In genomic region chr11:65578134-65578533, GRCh38 we compare ENCODE assay signal across 10 cellular contexts. TPM values are rescaled to one million over a fixed set of nuclear protein-coding genes. Genes with fewer than 3 reads are reported as not detected.
DNase-seq lines count a peak whose midpoint lies in the region; ATAC-seq and TF ChIP-seq lines count a peak whose summit lies in the region.
"Had no signal": no experiment of that assay in that cellular context is flagged by ENCODE, and none has a peak within 500 bp of the region (broad histone marks: within the 10 kb centered on the region; RNA-seq: fewer than 3 reads in every experiment).

No MANE protein-coding gene starts in this region.

- DNase-seq in AG09309 (ENCODE audit: low read depth) (no peak), IMR-90 (no peak), neural crest cell (ENCODE audit: low read depth, low spot score) (no peak), NCI-H2107 treated with DMSO at 0.1 percent for 48 hours (lab: John Stamatoyannopoulos, UW; ENCODE audit: unreplicated experiment) (no peak), C1 segment of cervical spinal cord (lab: John Stamatoyannopoulos, UW) (no peak), ureter (ENCODE audit: low spot score) (no peak)
- no peak for DNase-seq in central memory CD8-positive, alpha-beta T cell (ENCODE audit: low spot score in 2 of 2)
- no peak for DNase-seq in activated CD4-positive, CD25-positive, alpha-beta regulatory T cell (lab: John Stamatoyannopoulos, UW)
- DNase-seq: DMS153, NCI-H526 had no signal

- H3K4me2 ChIP-seq in IMR-90 (ENCODE audit: low read depth, low read length), result no peak overlapping the region; the same call in 1 of the 2 replicates

- no peaks in the 10 kb centered on the region for H3K9me3 ChIP-seq in IMR-90 (ENCODE audit: control insufficient read depth, insufficient read depth, low read length)

- H2BK120ac ChIP-seq in IMR-90 (ENCODE audit: low read depth, low read length), result no peak overlapping the region

- peaks cover 29% of the 10 kb centered on the region for H3K4me1 ChIP-seq in IMR-90 (ENCODE audit: control insufficient read depth, insufficient read depth, low read length)

- no peak overlapping the region for H3K56ac ChIP-seq in IMR-90 (ENCODE audit: extremely low read depth, insufficient read depth, low read length)

- POLR2A ChIA-PET in IMR-90 (lab: Charles Lee; ENCODE audit: unreplicated experiment), result no interaction called here

- peaks cover 20 to 51% of the 10 kb centered on the region in 2 experiments; a peak in 3 of 4 replicates for H3K79me1 ChIP-seq in IMR-90 (ENCODE audit: low read depth in 1 of 2, low read length in 2 of 2)

- H3K4me3 Mint-ChIP-seq in central memory CD8-positive, alpha-beta T cell, result peak overlapping the region; percentile 97
- H3K4me3 Mint-ChIP-seq in neural crest cell, result peak overlapping the region; percentile 81

- H4K8ac ChIP-seq in IMR-90 (ENCODE audit: low read depth in 2 of 2, low read length in 2 of 2), result no peak overlapping the region

- no peak overlapping the region for H3K14ac ChIP-seq in IMR-90 (replicated peaks; ENCODE audit: low read depth, low read length)

- H3K9me1 ChIP-seq in IMR-90 (ENCODE audit: insufficient read depth, low read length), result peaks cover 8% of the 10 kb centered on the region

- H3K27ac Mint-ChIP-seq in central memory CD8-positive, alpha-beta T cell (ENCODE audit: low read depth), result peak overlapping the region; percentile 39
- peak overlapping the region; percentile 40 for H3K27ac Mint-ChIP-seq in neural crest cell (ENCODE audit: unreplicated experiment)

- H3K27ac ChIP-seq in IMR-90 (ENCODE audit: insufficient read depth, low read length), result no peak overlapping the region

- no peak overlapping the region for H2AFZ ChIP-seq in IMR-90 (replicated peaks; ENCODE audit: low read length, poor library complexity)

- H3K9ac ChIP-seq in IMR-90 (ENCODE audit: low read depth, low read length), result 0 out of 2 replicates have a peak overlapping the region, but pooled peaks have one; percentile 8

- no peak for TF ChIP-seq RAD21 in IMR-90 (IDR thresholded peaks at IDR 0.05; ENCODE audit: low read length)

- no TSS peak for BruUV-seq in IMR-90 (replicated peaks; lab: Mats Ljungman, UMichigan)

- dilution Hi-C loops in IMR-90 (cut with HindIII; ENCODE audit: low sequenced_read_pairs, unreplicated experiment), result no loop called here

- peaks cover 21% of the 10 kb centered on the region for H4K20me1 ChIP-seq in IMR-90 (ENCODE audit: insufficient read depth, low read length)

- H3K27me3 ChIP-seq in IMR-90 (ENCODE audit: control insufficient read depth, insufficient read depth, low read length), result no peaks in the 10 kb centered on the region

- in situ Hi-C loops in IMR-90 (cut with MboI; ENCODE audit: low sequenced_read_pairs), result no loop called here

- no peak overlapping the region for H2AK5ac ChIP-seq in IMR-90 (ENCODE audit: low read depth, low read length)

- H4K91ac ChIP-seq in IMR-90 (ENCODE audit: insufficient read depth, low read depth, low read length), result no peak overlapping the region

- peaks cover 61% of the 10 kb centered on the region for H3K4me1 Mint-ChIP-seq in central memory CD8-positive, alpha-beta T cell
- H3K4me1 Mint-ChIP-seq in neural crest cell, result peaks cover 42% of the 10 kb centered on the region

- peak overlapping the region; percentile 95 for H2AK9ac ChIP-seq in IMR-90 (replicated peaks; ENCODE audit: low read depth, low read length, poor library complexity)

- TF ChIP-seq CTCF in AG09309 (IDR thresholded peaks at IDR 0.05; ENCODE audit: control insufficient read depth, insufficient read depth, low read depth, low read length, missing control alignments) (no peak), IMR-90 (conservative IDR thresholded peaks at IDR 0.05; ENCODE audit: low read depth, low read length) (no peak), neural crest cell (conservative IDR thresholded peaks at IDR 0.05) (no peak)

- H2BK20ac ChIP-seq in IMR-90 (ENCODE audit: low read depth, low read length), result no peak overlapping the region

- H4K5ac ChIP-seq in IMR-90 (ENCODE audit: low read depth, low read length), result no peak overlapping the region

- ATAC-seq in IMR-90 (ENCODE audit: low read depth), result no peak
- no peak for ATAC-seq in central memory CD8-positive, alpha-beta T cell (replicated peaks; ENCODE audit: extremely low read depth, poor library complexity, severe bottlenecking)

- H2BK5ac ChIP-seq in IMR-90 (ENCODE audit: low read depth, low read length, poor library complexity, severe bottlenecking), result no peak overlapping the region

- no peak for TF ChIP-seq POLR2A in IMR-90 (IDR thresholded peaks at IDR 0.05; ENCODE audit: low read depth, low read length)

- H3K4ac ChIP-seq in IMR-90 (ENCODE audit: low read depth, low read length), result no peak overlapping the region

- intact Hi-C loops in IMR-90 (cut with micrococcal nuclease), result no loop called here

- H3K9me3 Mint-ChIP-seq in central memory CD8-positive, alpha-beta T cell, result no peaks in the 10 kb centered on the region
- H3K9me3 Mint-ChIP-seq in neural crest cell, result no peaks in the 10 kb centered on the region

- H3K36me3 ChIP-seq in IMR-90 (ENCODE audit: control insufficient read depth, insufficient read depth, low read length), result peaks cover 26% of the 10 kb centered on the region; the same call in 1 of the 2 replicates

- WGBS in IMR-90 (ENCODE audit: extremely low coverage in 2 of 2, insufficient read length in 1 of 2), 2 experiments, result 92% methylated on average over 5 of the region's 7 CpGs; no CpG with 5 or more reads in 1 of the 2 experiments

- H3K23ac ChIP-seq in IMR-90 (ENCODE audit: low read depth, low read length), result no peak overlapping the region; the same call in 1 of the 2 replicates

- H3K4me3 ChIP-seq in AG09309 (ENCODE audit: control insufficient read depth, low read depth, low read length), result 0 out of 2 replicates have a peak overlapping the region, but pooled peaks have one; percentile 86
- no peak overlapping the region for H3K4me3 ChIP-seq in IMR-90 (ENCODE audit: insufficient read depth, low read depth, low read length)

- peaks cover 36% of the 10 kb centered on the region for H3K36me3 Mint-ChIP-seq in central memory CD8-positive, alpha-beta T cell (ENCODE audit: insufficient read depth)
- peaks cover 5% of the 10 kb centered on the region for H3K36me3 Mint-ChIP-seq in neural crest cell (ENCODE audit: low read depth)

- H3K18ac ChIP-seq in IMR-90 (ENCODE audit: low read depth, low read length), result no peak overlapping the region

- no peaks in the 10 kb centered on the region for H3K27me3 Mint-ChIP-seq in central memory CD8-positive, alpha-beta T cell
- H3K27me3 Mint-ChIP-seq in neural crest cell (ENCODE audit: low read depth), result peaks cover 26% of the 10 kb centered on the region

- CTCF ChIA-PET in IMR-90 (lab: Yijun Ruan, JAX), result no interaction called here

- no peak overlapping the region for H2BK15ac ChIP-seq in IMR-90 (ENCODE audit: low read depth, low read length)

TF ChIP-seq in IMR-90, 13 proteins besides CTCF, POLR2A, EP300 and RAD21 (continues in another document):
- TF ChIP-seq RCOR1 (IDR thresholded peaks at IDR 0.05; ENCODE audit: insufficient replicate concordance, low read length) (no peak), SMC3 (IDR thresholded peaks at IDR 0.05; ENCODE audit: low read depth, low read length) (no peak), USF2 (IDR thresholded peaks at IDR 0.05; ENCODE audit: low read depth, low read length) (no peak), FOS (IDR thresholded peaks at IDR 0.05; ENCODE audit: low read depth, low read length) (no peak)
- TF ChIP-seq, protein P1, sequence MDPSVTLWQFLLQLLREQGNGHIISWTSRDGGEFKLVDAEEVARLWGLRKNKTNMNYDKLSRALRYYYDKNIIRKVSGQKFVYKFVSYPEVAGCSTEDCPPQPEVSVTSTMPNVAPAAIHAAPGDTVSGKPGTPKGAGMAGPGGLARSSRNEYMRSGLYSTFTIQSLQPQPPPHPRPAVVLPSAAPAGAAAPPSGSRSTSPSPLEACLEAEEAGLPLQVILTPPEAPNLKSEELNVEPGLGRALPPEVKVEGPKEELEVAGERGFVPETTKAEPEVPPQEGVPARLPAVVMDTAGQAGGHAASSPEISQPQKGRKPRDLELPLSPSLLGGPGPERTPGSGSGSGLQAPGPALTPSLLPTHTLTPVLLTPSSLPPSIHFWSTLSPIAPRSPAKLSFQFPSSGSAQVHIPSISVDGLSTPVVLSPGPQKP (IDR thresholded peaks at IDR 0.05; ENCODE audit: borderline replicate concordance, low read depth, low read length), result no peak

RNA-seq across cellular contexts. Expression of gene EHBP1L1, which starts 2.3 kb away (rescaled TPM):
- total RNA-seq in IMR-90 (2012; rRNA removed) (10.0 and 13.3 TPM in 2 replicates), neural crest cell (13.6 and 15.3 TPM in 2 replicates), ureter (122 TPM)
- polyA plus RNA-seq in IMR-90 (2012; rRNA removed), result 27.4 and 29.0 TPM in 2 replicates
- polyA plus RNA-seq in IMR-90 (2012; cell fraction: cytosol; rRNA removed), result 13.2 and 27.4 TPM in 2 replicates
- polyA plus RNA-seq in IMR-90 (2012; cell fraction: nucleus; rRNA removed; ENCODE audit: low replicate concordance), result 82.3 and 155 TPM in 2 replicates

RNA-seq across cellular contexts. Expression of gene FAM89B, which starts 5.8 kb away (rescaled TPM):
- total RNA-seq in IMR-90 (2012; rRNA removed) (12.0 and 14.2 TPM in 2 replicates), neural crest cell (82.4 and 86.3 TPM in 2 replicates), ureter (21.9 TPM)
- polyA plus RNA-seq in IMR-90 (2012; rRNA removed), result 65.5 and 86.6 TPM in 2 replicates
- polyA plus RNA-seq in IMR-90 (2012; cell fraction: cytosol; rRNA removed), result 20.7 and 84.1 TPM in 2 replicates
- 26.4 and 80.1 TPM in 2 replicates for polyA plus RNA-seq in IMR-90 (2012; cell fraction: nucleus; rRNA removed; ENCODE audit: low replicate concordance)

RNA-seq across cellular contexts. Expression of gene ZNRD2, which starts 7.9 kb away (rescaled TPM):
- 69.7 and 75.6 TPM in 2 replicates for total RNA-seq in IMR-90 (2012; rRNA removed)
- 90.3 and 113 TPM in 2 replicates for polyA plus RNA-seq in IMR-90 (2012; rRNA removed)
- 68.6 and 112 TPM in 2 replicates for polyA plus RNA-seq in IMR-90 (2012; cell fraction: cytosol; rRNA removed)
- polyA plus RNA-seq in IMR-90 (2012; cell fraction: nucleus; rRNA removed; ENCODE audit: low replicate concordance), result 56.1 and 132 TPM in 2 replicates
- 32.2 and 33.2 TPM in 2 replicates for total RNA-seq in neural crest cell
- 50.3 TPM for total RNA-seq in ureter

RNA-seq across cellular contexts. Expression of gene KCNK7, which starts 17.5 kb away (rescaled TPM):
- total RNA-seq in IMR-90 (2012; rRNA removed), result not detected in 2 replicates
- 0.09 and 0.34 TPM in 2 replicates for polyA plus RNA-seq in IMR-90 (2012; rRNA removed)
- 0.08 and 0.13 TPM in 2 replicates for polyA plus RNA-seq in IMR-90 (2012; cell fraction: cytosol; rRNA removed)
- polyA plus RNA-seq in IMR-90 (2012; cell fraction: nucleus; rRNA removed; ENCODE audit: low replicate concordance), result 0.89 and 3.2 TPM in 2 replicates
- 1.0 and 1.1 TPM in 2 replicates for total RNA-seq in neural crest cell
- total RNA-seq in ureter, result 0.83 TPM

RNA-seq across cellular contexts. Expression of gene LTBP3, which starts 20.0 kb away (rescaled TPM):
- total RNA-seq in IMR-90 (2012; rRNA removed), result 6.6 and 8.3 TPM in 2 replicates
- 145 and 216 TPM in 2 replicates for polyA plus RNA-seq in IMR-90 (2012; rRNA removed)
- polyA plus RNA-seq in IMR-90 (2012; cell fraction: cytosol; rRNA removed), result 229 and 255 TPM in 2 replicates
- polyA plus RNA-seq in IMR-90 (2012; cell fraction: nucleus; rRNA removed; ENCODE audit: low replicate concordance), result 685 and 1,572 TPM in 2 replicates
- 21.0 and 22.5 TPM in 2 replicates for total RNA-seq in neural crest cell
- total RNA-seq in ureter, result 120 TPM
